Comparison of ENCODE assay signal across 8 cellular contexts in genomic region chr7:148575640-148576411, GRCh38. TPM values are rescaled to one million over a fixed set of nuclear protein-coding genes. Genes with fewer than 3 reads are reported as not detected.
A peak's percentile ranks its signal among the peaks of the same experiment; 100 is the strongest.
DNase-seq lines count a peak whose midpoint lies in the region; ATAC-seq and TF ChIP-seq lines count a peak whose summit lies in the region.

No MANE protein-coding gene starts in this region.

- H3K9me3 ChIP-seq in MM.1S (replicated peaks; ENCODE audit: insufficient read depth, low read length), result no peaks in the 10 kb centered on the region
- no peaks in the 10 kb centered on the region for H3K9me3 ChIP-seq in SJSA1 (replicated peaks)
- no peaks in the 10 kb centered on the region for H3K9me3 ChIP-seq in heart left ventricle

- peak overlapping the region; percentile 56 for H3K4me2 ChIP-seq in MM.1S (ENCODE audit: low read depth, low read length)

- peaks cover 10% of the 10 kb centered on the region for H3K4me1 ChIP-seq in MM.1S (ENCODE audit: low read length)
- no peaks in the 10 kb centered on the region for H3K4me1 ChIP-seq in SJSA1 (replicated peaks)
- peaks cover 0 to 9% (median 0%) of the 10 kb centered on the region in 12 donors for H3K4me1 ChIP-seq in heart left ventricle

- H3K27me3 ChIP-seq in MM.1S (replicated peaks; ENCODE audit: insufficient read depth, low read length), result no peaks in the 10 kb centered on the region
- H3K27me3 ChIP-seq in SJSA1 (replicated peaks), result no peaks in the 10 kb centered on the region
- no peaks in the 10 kb centered on the region for H3K27me3 ChIP-seq in heart left ventricle

- peak overlapping the region; percentile 9; the same call in 1 of the 2 replicates for H3K9ac ChIP-seq in MM.1S (ENCODE audit: low read length)

- no peak for TF ChIP-seq POLR2A in heart left ventricle (IDR thresholded peaks at IDR 0.05)

- H3K36me3 ChIP-seq in MM.1S (replicated peaks; ENCODE audit: insufficient read depth, low read length) (no peaks in the 10 kb centered on the region), SJSA1 (no peaks in the 10 kb centered on the region), heart left ventricle (no peaks in the 10 kb centered on the region)

- peak overlapping the region; percentile 8; the same call in 1 of the 2 replicates for H3K4me3 ChIP-seq in MM.1S (ENCODE audit: low read length)
- H3K4me3 ChIP-seq in SJSA1, result no peak overlapping the region
- no peak overlapping the region for H3K4me3 ChIP-seq in heart left ventricle
- H3K4me3 ChIP-seq in retinal pigment epithelial cell (ENCODE audit: low read length), result no peak overlapping the region

- TF ChIP-seq CTCF in MM.1S (IDR thresholded peaks at IDR 0.05; ENCODE audit: low read length) (peak; percentile 99), heart left ventricle (IDR thresholded peaks at IDR 0.05) (peak; percentile 68 to 86 (median 78)), retinal pigment epithelial cell (conservative IDR thresholded peaks at IDR 0.05; ENCODE audit: low read depth, low read length) (peak; percentile 92)

- H3K27ac ChIP-seq in MM.1S (ENCODE audit: low read length) (peak overlapping the region; percentile 16; the same call in 1 of the 2 replicates), SJSA1 (no peak overlapping the region), heart left ventricle (no peak overlapping the region)

- DNase-seq in ELF-1 (ENCODE audit: low read depth, low spot score), result peak; percentile 84
- DNase-seq in H4 (ENCODE audit: low spot score), result peak; percentile 43
- DNase-seq in MM.1S, result peak; percentile 85
- DNase-seq in SJSA1 (ENCODE audit: low read depth in 1 of 2, low spot score in 2 of 2), result peak; percentile 53 to 55
- peak; percentile 73 for DNase-seq in activated naive CD4-positive, alpha-beta T cell treated with anti-CD3 and anti-CD28 coated beads, Interleukin-2, amount 50 U/mL, for 16 hours
- DNase-seq in heart left ventricle, result peak; percentile 43 to 73 (median 59)
- DNase-seq in retinal pigment epithelial cell (ENCODE audit: low read depth), result no peak

- intact Hi-C loops in heart left ventricle (cut with DNase I), result loop anchor here (1.0 to 10.0 kb wide), 9 partner anchors 74 to 391 kb away; partner anchors contain the start of gene CUL1 (in 2 of the 10)

- no peaks in the 10 kb centered on the region for H3K9me2 ChIP-seq in MM.1S (replicated peaks; ENCODE audit: insufficient read depth, low read length)

- no peaks in the 10 kb centered on the region for H3K79me2 ChIP-seq in MM.1S (ENCODE audit: low read length)

- H2AFZ ChIP-seq in MM.1S (ENCODE audit: low read length), result peak overlapping the region; percentile 64

- H3F3A ChIP-seq in MM.1S (ENCODE audit: insufficient read depth, low read length), result 0 out of 2 replicates have a peak, but pooled peaks cover 4% of the 10 kb centered on the region

- 49 to 52% (median 51%) methylated on average over 8 of the region's 8 CpGs for WGBS in heart left ventricle, 4 donors

- ATAC-seq in heart left ventricle (peak in 3 of 4 donors; percentile 62 to 70 (median 68)), HG03469 (IDR thresholded peaks at IDR 0.05; ENCODE audit: unreplicated experiment) (no peak)

- no peaks in the 10 kb centered on the region for H4K20me1 ChIP-seq in MM.1S (ENCODE audit: insufficient read depth, low read length)

RNA-seq across cellular contexts. Expression of gene C7orf33, which starts 14.7 kb away (rescaled TPM):
- total RNA-seq in H4 (2014; rRNA removed; shearing (Covaris generic)), result not detected in 2 replicates
- not detected in 2 replicates for total RNA-seq in SJSA1 (2014; rRNA removed; shearing (Covaris generic))
- total RNA-seq in heart left ventricle, result not detected
- polyA plus RNA-seq in heart left ventricle, result not detected
